ENCODE assay signal across 17 cellular contexts in the genomic region with DNA sequence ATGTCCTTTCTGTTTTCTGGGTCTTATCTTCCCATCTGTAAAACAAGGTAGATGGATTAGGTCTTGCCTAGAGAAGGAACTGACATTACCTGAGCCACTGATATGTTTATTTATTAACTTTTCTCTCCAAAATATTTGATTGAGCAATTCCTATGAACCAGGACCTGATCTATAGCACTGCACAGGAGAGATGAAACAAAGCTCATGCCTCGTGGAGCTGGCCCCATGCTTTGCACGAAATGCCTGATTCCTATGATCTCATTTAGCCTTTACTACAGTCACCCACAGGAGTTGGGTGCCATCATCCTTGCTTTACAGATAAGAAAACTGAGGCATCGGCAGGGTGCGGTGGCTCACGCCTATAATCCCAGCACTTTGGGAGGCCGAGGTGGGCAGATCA. TPM values are rescaled to one million over a fixed set of nuclear protein-coding genes. Genes with fewer than 3 reads are reported as not detected.
A peak's percentile ranks its signal among the peaks of the same experiment; 100 is the strongest.
DNase-seq lines count a peak whose midpoint lies in the region; ATAC-seq and TF ChIP-seq lines count a peak whose summit lies in the region.
"Had no signal": no experiment of that assay in that cellular context is flagged by ENCODE, and none has a peak within 500 bp of the region (broad histone marks: within the 10 kb centered on the region; RNA-seq: fewer than 3 reads in every experiment).

No MANE protein-coding gene starts in this region.

- 91 to 95% methylated on average over 6 of the region's 6 CpGs for WGBS in mesodermal cell (ENCODE audit: insufficient coverage in 2 of 2), 2 experiments

- TF ChIP-seq POLR2A in erythroblast (IDR thresholded peaks at IDR 0.05; ENCODE audit: low read length) = no peak

- H3K4me1 ChIP-seq in mesodermal cell (ENCODE audit: control insufficient read depth, insufficient read depth, low read length, poor library complexity, severe bottlenecking) (peaks cover 2% of the 10 kb centered on the region), upper lobe of right lung (no peaks in the 10 kb centered on the region)

- H3K36me3 Mint-ChIP-seq in chondrocyte (ENCODE audit: low read depth) = no peaks in the 10 kb centered on the region

- H3K27ac ChIP-seq in mesodermal cell (ENCODE audit: low read depth, low read length, severe bottlenecking) = peak overlapping the region; percentile 5
- H3K27ac ChIP-seq in upper lobe of right lung = no peak overlapping the region
- H3K27ac ChIP-seq: BLaER1 had no signal

- no peaks in the 10 kb centered on the region for H3K36me3 ChIP-seq in mesodermal cell (ENCODE audit: control insufficient read depth, insufficient read depth, low read length)
- H3K36me3 ChIP-seq in upper lobe of right lung = no peaks in the 10 kb centered on the region
- H3K36me3 ChIP-seq: BLaER1 had no signal

- no peaks in the 10 kb centered on the region for H3K27me3 ChIP-seq in upper lobe of right lung
- H3K27me3 ChIP-seq: BLaER1 had no signal

- peaks cover 4% of the 10 kb centered on the region for H3K27me3 Mint-ChIP-seq in chondrocyte (ENCODE audit: low read depth)

- H3K9me3 Mint-ChIP-seq in chondrocyte (ENCODE audit: low read depth) = peaks cover 7% of the 10 kb centered on the region
- H3K9me3 Mint-ChIP-seq: GM23338 had no signal

- H3K9me3 ChIP-seq in mesodermal cell (ENCODE audit: control insufficient read depth, low read length) = peaks cover 2% of the 10 kb centered on the region
- H3K9me3 ChIP-seq in upper lobe of right lung = no peaks in the 10 kb centered on the region
- H3K9me3 ChIP-seq: BLaER1 had no signal

- H3K27ac Mint-ChIP-seq in chondrocyte (ENCODE audit: unreplicated experiment) = no peak overlapping the region
- H3K27ac Mint-ChIP-seq: GM23338 had no signal

- DNase-seq in cardiac septum (ENCODE audit: low spot score) (peak; percentile 43), left ventricle myocardium superior (no peak), erythroblast (lab: John Stamatoyannopoulos, UW) (peak; percentile 32 to 43), upper lobe of right lung (peak; percentile 23), NCI-H748 treated with DMSO at 0.1 percent for 48 hours (lab: John Stamatoyannopoulos, UW) (no peak), chondrocyte (ENCODE audit: low spot score) (no peak)
- DNase-seq: DND-41, KBM-7, NCI-H1417, NCI-H1930, NCI-H446 treated with DMSO at 0.1 percent for 48 hours, NCI-H774, PC-3 had no signal

- TF ChIP-seq CTCF in upper lobe of right lung (IDR thresholded peaks at IDR 0.05) (no peak), chondrocyte (IDR thresholded peaks at IDR 0.05) (no peak)

- ATAC-seq in left ventricle myocardium superior (no peak), upper lobe of right lung (no peak), HG02642 (IDR thresholded peaks at IDR 0.05; ENCODE audit: poor library complexity, unreplicated experiment) (no peak)
- ATAC-seq: GM23338, PC-3 had no signal

- intact Hi-C loops in cardiac septum (cut with DNase I) (no loop called here), left ventricle myocardium superior (cut with micrococcal nuclease) (no loop called here), upper lobe of right lung (cut with DNase I) (loop anchor here (5.0 kb wide), 1 partner anchor 718 kb away; no protein-coding TSS in a partner anchor)

- peaks cover 3% of the 10 kb centered on the region for H3K4me1 Mint-ChIP-seq in chondrocyte (ENCODE audit: low read depth)

- H3K4me3 ChIP-seq in mesodermal cell (ENCODE audit: extremely low read depth, insufficient read depth, low read length, poor library complexity, severe bottlenecking) = no peak overlapping the region
- H3K4me3 ChIP-seq in upper lobe of right lung = no peak overlapping the region
- H3K4me3 ChIP-seq: BLaER1, GM23338 had no signal

- no peak overlapping the region for H3K4me3 Mint-ChIP-seq in chondrocyte (ENCODE audit: unreplicated experiment)
- H3K4me3 Mint-ChIP-seq: GM23338 had no signal

RNA-seq across cellular contexts. Expression of a gene that starts 48.2 kb away (rescaled TPM):
- total RNA-seq in cardiac septum (40.7 TPM), left ventricle myocardium superior (49.5 TPM), upper lobe of right lung (84.7 TPM), chondrocyte (46.2 to 74.6 TPM (median 48.7 TPM) in 3 replicates)
- 53.5 TPM for polyA plus RNA-seq in mesodermal cell (2013, experiment 1 of 2)
- polyA plus RNA-seq in mesodermal cell (2013, experiment 2 of 2) = 52.9 TPM

Comparison
In these comparisons a context has a peak if more than half of its experiments do, and no peak if none do; other contexts are left out.
1. DNase-seq: peak in cardiac septum (single experiment), erythroblast (2 of 2) and upper lobe of right lung (single experiment); none in left ventricle myocardium superior (single experiment), NCI-H748 treated with DMSO at 0.1 percent for 48 hours (single experiment) and chondrocyte (single experiment).